Comparison of ENCODE assay signal across 8 cellular contexts in the genomic region with DNA sequence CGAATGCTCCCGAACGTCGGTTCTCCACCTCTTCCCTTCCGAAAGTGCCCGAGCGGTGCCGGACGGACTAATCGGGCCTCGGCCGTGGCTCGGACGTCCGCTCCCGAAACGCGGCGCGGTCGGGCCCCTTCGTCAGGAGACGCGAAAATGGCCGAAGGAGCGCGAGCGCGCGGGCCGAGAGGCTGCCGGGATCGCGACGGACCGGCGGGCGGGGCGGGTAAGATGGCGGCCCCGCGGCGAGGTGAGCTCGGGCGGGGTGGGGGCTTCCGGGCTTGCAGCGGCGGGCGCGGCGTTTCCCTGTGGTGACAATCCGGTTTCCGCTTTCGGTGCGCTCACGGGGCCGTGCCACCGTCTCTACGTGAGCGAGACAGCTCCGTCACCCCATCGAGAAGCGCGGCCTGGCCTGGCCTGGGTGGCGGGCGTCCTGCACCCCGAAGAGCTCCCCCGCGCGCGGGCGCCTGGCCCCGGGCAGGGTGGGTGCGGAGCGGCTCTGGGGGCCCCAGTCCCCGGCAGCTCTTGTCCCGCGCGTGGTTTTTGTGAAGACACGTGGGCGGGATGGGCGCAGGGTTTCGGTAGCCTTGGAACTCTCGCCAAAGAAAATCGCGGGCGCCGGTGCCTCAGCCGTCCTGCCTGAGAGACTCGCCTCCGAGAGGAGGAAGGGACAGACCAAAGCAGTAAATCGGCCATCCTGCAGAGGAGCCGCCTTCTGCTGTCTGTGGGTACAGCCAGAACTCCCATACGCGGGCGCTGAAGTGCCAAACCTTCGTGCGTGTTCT. TPM values are rescaled to one million over a fixed set of nuclear protein-coding genes. Genes with fewer than 3 reads are reported as not detected.
DNase-seq lines count a peak whose midpoint lies in the region; ATAC-seq, FAIRE-seq and TF ChIP-seq lines count a peak whose summit lies in the region.

Gene TMEM80, plus strand, starts transcription at position 211 of the 776 bp plus-strand sequence. Its CDS starts 12 bp downstream, at position 223.

- TF ChIP-seq POLR2A in spleen (IDR thresholded peaks at IDR 0.05) = no peak

- no peaks in the 10 kb centered on the region for H3K9me3 ChIP-seq in spleen

- H3K4me1 Mint-ChIP-seq in WTC11 = peaks cover 34% of the 10 kb centered on the region

- no peaks in the 10 kb centered on the region for H3K9me3 Mint-ChIP-seq in WTC11

- ATAC-seq in GM18870 (IDR thresholded peaks at IDR 0.05; ENCODE audit: unreplicated experiment) (peak; percentile 74), HG03135 (IDR thresholded peaks at IDR 0.05; ENCODE audit: unreplicated experiment) (peak; percentile 66), WTC11 (peak; percentile 83)

- H3K4me3 ChIP-seq in spleen = peak within 1 kb of the TSS; percentile 57 to 85 (median 80)

- 0% methylated on average over 35 to 98 of the region's 98 CpGs for WGBS in spleen, 5 donors

- POLR2A ChIA-PET in WTC11 (lab: Charles Lee) = interaction anchor here (0.6 to 2.0 kb wide), 8 partner anchors 9 to 120 kb away, joined by 3 to 5 read pairs (median 4); no protein-coding TSS in a partner anchor

- TF ChIP-seq CTCF in WTC11 (IDR thresholded peaks at IDR 0.05) (no peak), spleen (IDR thresholded peaks at IDR 0.05 in 8 of 11, conservative IDR thresholded peaks at IDR 0.05 in 3 of 11) (peak in 1 of 11 experiments; percentile 6)

- peak; percentile 100 for DNase-seq in NCI-H2227 (lab: John Stamatoyannopoulos, UW; ENCODE audit: unreplicated experiment)
- peak; percentile 100 for DNase-seq in WTC11 (ENCODE audit: low spot score)
- DNase-seq in central memory CD4-positive, alpha-beta T cell = peak; percentile 99
- peak; percentile 98 for DNase-seq in inferior parietal cortex (ENCODE audit: extremely low spot score)
- peak; percentile 100 for DNase-seq in spleen

- H3K27ac Mint-ChIP-seq in WTC11 = peak within 1 kb of the TSS; percentile 91

- CTCF ChIA-PET in WTC11 (lab: Charles Lee) = interaction anchor here (0.6 to 4.0 kb wide), 14 partner anchors 10 to 141 kb away, joined by 3 to 38 read pairs (median 5); partner anchors contain the start of gene EPS8L2

- intact Hi-C loops in spleen (cut with DNase I; ENCODE audit: low total_unique reads) = no loop called here

- H3K27me3 ChIP-seq in spleen (replicated peaks in 1 of 7) = no peaks in the 10 kb centered on the region

- no peaks in the 10 kb centered on the region for H3K27me3 Mint-ChIP-seq in WTC11 (ENCODE audit: low read depth)

- FAIRE-seq in A204.1 (lab: Jason Lieb, UNC) = peak; percentile 94

- peaks cover 26 to 71% (median 46%) of the 10 kb centered on the region in 6 donors for H3K4me1 ChIP-seq in spleen

- peaks cover 0 to 40% (median 10%) of the 10 kb centered on the region in 6 donors for H3K36me3 ChIP-seq in spleen

- H3K36me3 Mint-ChIP-seq in WTC11 = peaks cover 3% of the 10 kb centered on the region; the same call in 1 of the 2 replicates

- H3K27ac ChIP-seq in spleen = peak within 1 kb of the TSS; percentile 91 to 100 (median 99)

- peak within 1 kb of the TSS; percentile 78 for H3K4me3 Mint-ChIP-seq in WTC11

TF ChIP-seq in WTC11, 78 proteins besides CTCF, POLR2A, EP300 and RAD21 (continues in another document):
- no peak for TF ChIP-seq GTF2I (CRISPR knock-in tag; conservative IDR thresholded peaks at IDR 0.05)
- no peak for TF ChIP-seq MXD4 (CRISPR knock-in tag; IDR thresholded peaks at IDR 0.05; ENCODE audit: borderline replicate concordance)
- TF ChIP-seq RELA (CRISPR knock-in tag; IDR thresholded peaks at IDR 0.05; ENCODE audit: borderline replicate concordance) = no peak; the same call in 1 of the 2 replicates
- no peak for TF ChIP-seq IRF2 (CRISPR knock-in tag; IDR thresholded peaks at IDR 0.05; ENCODE audit: borderline replicate concordance, low read depth)
- no peak for TF ChIP-seq FOXP4 (CRISPR knock-in tag; IDR thresholded peaks at IDR 0.05)
- 0 out of 2 replicates have a peak, but pooled peaks have one; percentile 20 for TF ChIP-seq MYBL2 (CRISPR knock-in tag; IDR thresholded peaks at IDR 0.05)
- TF ChIP-seq, protein P1, sequence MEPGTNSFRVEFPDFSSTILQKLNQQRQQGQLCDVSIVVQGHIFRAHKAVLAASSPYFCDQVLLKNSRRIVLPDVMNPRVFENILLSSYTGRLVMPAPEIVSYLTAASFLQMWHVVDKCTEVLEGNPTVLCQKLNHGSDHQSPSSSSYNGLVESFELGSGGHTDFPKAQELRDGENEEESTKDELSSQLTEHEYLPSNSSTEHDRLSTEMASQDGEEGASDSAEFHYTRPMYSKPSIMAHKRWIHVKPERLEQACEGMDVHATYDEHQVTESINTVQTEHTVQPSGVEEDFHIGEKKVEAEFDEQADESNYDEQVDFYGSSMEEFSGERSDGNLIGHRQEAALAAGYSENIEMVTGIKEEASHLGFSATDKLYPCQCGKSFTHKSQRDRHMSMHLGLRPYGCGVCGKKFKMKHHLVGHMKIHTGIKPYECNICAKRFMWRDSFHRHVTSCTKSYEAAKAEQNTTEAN (CRISPR knock-in tag; IDR thresholded peaks at IDR 0.05) = peak; percentile 71; the same call in 1 of the 2 replicates
- no peak for TF ChIP-seq SOX15 (CRISPR knock-in tag; IDR thresholded peaks at IDR 0.05)
- peak; percentile 52; the same call in 1 of the 2 replicates for TF ChIP-seq FOXP1 (CRISPR knock-in tag; IDR thresholded peaks at IDR 0.05; ENCODE audit: borderline replicate concordance)
- no peak for TF ChIP-seq NR3C1 (CRISPR knock-in tag; conservative IDR thresholded peaks at IDR 0.05; ENCODE audit: low read depth)
- TF ChIP-seq ETV6 (CRISPR knock-in tag; IDR thresholded peaks at IDR 0.05) = peak; percentile 91; the same call in 1 of the 2 replicates
- TF ChIP-seq RORB (CRISPR knock-in tag; IDR thresholded peaks at IDR 0.05) = no peak
- TF ChIP-seq ZNF416 (CRISPR knock-in tag; IDR thresholded peaks at IDR 0.05) = 0 out of 2 replicates have a peak, but pooled peaks have one; percentile 17
- no peak for TF ChIP-seq NR1H2 (CRISPR knock-in tag; IDR thresholded peaks at IDR 0.05)
- no peak for TF ChIP-seq ZBTB21 (CRISPR knock-in tag; IDR thresholded peaks at IDR 0.05; ENCODE audit: borderline replicate concordance)
- TF ChIP-seq ZNF423 (CRISPR knock-in tag; IDR thresholded peaks at IDR 0.05) = no peak
- peak; percentile 55; the same call in 1 of the 2 replicates for TF ChIP-seq SMAD3 (CRISPR knock-in tag; IDR thresholded peaks at IDR 0.05; ENCODE audit: borderline replicate concordance)
- TF ChIP-seq, protein P2, sequence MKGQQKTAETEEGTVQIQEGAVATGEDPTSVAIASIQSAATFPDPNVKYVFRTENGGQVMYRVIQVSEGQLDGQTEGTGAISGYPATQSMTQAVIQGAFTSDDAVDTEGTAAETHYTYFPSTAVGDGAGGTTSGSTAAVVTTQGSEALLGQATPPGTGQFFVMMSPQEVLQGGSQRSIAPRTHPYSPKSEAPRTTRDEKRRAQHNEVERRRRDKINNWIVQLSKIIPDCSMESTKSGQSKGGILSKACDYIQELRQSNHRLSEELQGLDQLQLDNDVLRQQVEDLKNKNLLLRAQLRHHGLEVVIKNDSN (CRISPR knock-in tag; IDR thresholded peaks at IDR 0.05) = no peak
- TF ChIP-seq SP1 (CRISPR knock-in tag; conservative IDR thresholded peaks at IDR 0.05) = peak; percentile 79
- TF ChIP-seq NR2C2 (CRISPR knock-in tag; IDR thresholded peaks at IDR 0.05) = no peak
- TF ChIP-seq ESRRA (CRISPR knock-in tag; IDR thresholded peaks at IDR 0.05; ENCODE audit: borderline replicate concordance) = no peak
- TF ChIP-seq, protein P3, sequence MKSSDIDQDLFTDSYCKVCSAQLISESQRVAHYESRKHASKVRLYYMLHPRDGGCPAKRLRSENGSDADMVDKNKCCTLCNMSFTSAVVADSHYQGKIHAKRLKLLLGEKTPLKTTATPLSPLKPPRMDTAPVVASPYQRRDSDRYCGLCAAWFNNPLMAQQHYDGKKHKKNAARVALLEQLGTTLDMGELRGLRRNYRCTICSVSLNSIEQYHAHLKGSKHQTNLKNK (CRISPR knock-in tag; IDR thresholded peaks at IDR 0.05) = no peak
- TF ChIP-seq ZNF671 (CRISPR knock-in tag; IDR thresholded peaks at IDR 0.05) = no peak
- no peak for TF ChIP-seq CREB1 (CRISPR knock-in tag; IDR thresholded peaks at IDR 0.05)
- peak; percentile 70; the same call in 1 of the 2 replicates for TF ChIP-seq E2F5 (CRISPR knock-in tag; IDR thresholded peaks at IDR 0.05)
- TF ChIP-seq TEAD4 (CRISPR knock-in tag; IDR thresholded peaks at IDR 0.05) = no peak
- no peak for TF ChIP-seq CDX4 (CRISPR knock-in tag; IDR thresholded peaks at IDR 0.05; ENCODE audit: borderline replicate concordance)

RNA-seq across cellular contexts. Expression of gene TMEM80, which starts in this region (rescaled TPM):
- 23.4 to 28.4 TPM (median 24.5 TPM) in 3 replicates for total RNA-seq in WTC11 (2021)
- 10 to 100 TPM; 20.1 to 37.6 (median 32.4) TPM for total RNA-seq in spleen
- polyA plus RNA-seq in spleen = 10 to 100 TPM; 18.7 to 30.8 (median 24.7) TPM

Comparison
In these comparisons a context has a peak if more than half of its experiments do, and no peak if none do; other contexts are left out.
1. Peak in every context shown above with its lines: DNase-seq, ATAC-seq, H3K4me3 ChIP-seq and H3K27ac ChIP-seq.